8 cellular contexts compared by ENCODE assay signal in genomic region chr6:161274488-161274858, GRCh38. TPM values are rescaled to one million over a fixed set of nuclear protein-coding genes. Genes with fewer than 3 reads are reported as not detected.
A peak's percentile ranks its signal among the peaks of the same experiment; 100 is the strongest.
DNase-seq lines count a peak whose midpoint lies in the region; ATAC-seq and TF ChIP-seq lines count a peak whose summit lies in the region.

No MANE protein-coding gene starts in this region.

- peak overlapping the region; percentile 50 for H3K4me3 ChIP-seq in CD8-positive, alpha-beta memory T cell (ENCODE audit: low read length)
- H3K4me3 ChIP-seq in neutrophil (ENCODE audit: low read depth in 1 of 2, low read length in 1 of 2), result peak overlapping the region; percentile 52 to 62

- H3K9me3 Mint-ChIP-seq in CD8-positive, alpha-beta memory T cell, result peaks cover 0 to under 1% (median 0%) of the 10 kb centered on the region in 5 donors
- H3K9me3 Mint-ChIP-seq in effector memory CD8-positive, alpha-beta T cell, result no peaks in the 10 kb centered on the region

- H3K9me3 ChIP-seq in CD8-positive, alpha-beta memory T cell (ENCODE audit: low read length), result no peaks in the 10 kb centered on the region
- no peaks in the 10 kb centered on the region for H3K9me3 ChIP-seq in neutrophil

- ATAC-seq in effector memory CD8-positive, alpha-beta T cell (replicated peaks), result no peak
- ATAC-seq in activated CD4-positive, CD25-positive, alpha-beta regulatory T cell treated with anti-CD3 and anti-CD28 coated beads, Interleukin-2, amount 50 U/mL, for 24 hours, result no peak
- ATAC-seq in HG02610 (IDR thresholded peaks at IDR 0.05; ENCODE audit: unreplicated experiment), result no peak

- H3K27ac ChIP-seq in CD8-positive, alpha-beta memory T cell (ENCODE audit: low read depth, low read length), result peak overlapping the region; percentile 78
- no peak overlapping the region for H3K27ac ChIP-seq in neutrophil

- POLR2A ChIA-PET in CD8-positive, alpha-beta memory T cell (lab: Charles Lee), result no interaction called here

- CTCF ChIA-PET in CD8-positive, alpha-beta memory T cell (lab: Charles Lee), result interaction anchor here (0.7 to 1.2 kb wide), 2 partner anchors 9 to 161 kb away, joined by 3 read pairs; no protein-coding TSS in a partner anchor

- H3K27ac Mint-ChIP-seq in CD8-positive, alpha-beta memory T cell, result peak overlapping the region; percentile 85 to 99 (median 97)
- H3K27ac Mint-ChIP-seq in effector memory CD8-positive, alpha-beta T cell, result peak overlapping the region; percentile 96

- peak overlapping the region; percentile 89 to 97 (median 92) for H3K4me3 Mint-ChIP-seq in CD8-positive, alpha-beta memory T cell
- peak overlapping the region; percentile 81 to 92 for H3K4me3 Mint-ChIP-seq in effector memory CD8-positive, alpha-beta T cell

- peaks cover 4 to 18% of the 10 kb centered on the region in 2 donors for H3K27me3 Mint-ChIP-seq in CD8-positive, alpha-beta memory T cell
- no peaks in the 10 kb centered on the region for H3K27me3 Mint-ChIP-seq in effector memory CD8-positive, alpha-beta T cell

- H3K4me1 Mint-ChIP-seq in CD8-positive, alpha-beta memory T cell, result peaks cover 19 to 33% (median 19%) of the 10 kb centered on the region in 3 donors
- H3K4me1 Mint-ChIP-seq in effector memory CD8-positive, alpha-beta T cell (ENCODE audit: low read depth in 2 of 2), result peaks cover 18% of the 10 kb centered on the region in 2 donors

- H3K36me3 ChIP-seq in CD8-positive, alpha-beta memory T cell (ENCODE audit: insufficient read depth, low read length), result no peaks in the 10 kb centered on the region
- no peaks in the 10 kb centered on the region for H3K36me3 ChIP-seq in neutrophil

- H3K27me3 ChIP-seq in CD8-positive, alpha-beta memory T cell (ENCODE audit: insufficient read depth, low read length, poor library complexity, severe bottlenecking), result no peaks in the 10 kb centered on the region
- H3K27me3 ChIP-seq in neutrophil, result peaks cover 28% of the 10 kb centered on the region

- DNase-seq in CD8-positive, alpha-beta memory T cell, result no peak
- DNase-seq in NCI-H146 (lab: John Stamatoyannopoulos, UW) (peak; percentile 71), EL (no peak), C1 segment of cervical spinal cord (lab: John Stamatoyannopoulos, UW) (no peak)
- no peak for DNase-seq in effector memory CD8-positive, alpha-beta T cell

- no peak for TF ChIP-seq CTCF in neutrophil (IDR thresholded peaks at IDR 0.05)

- H3K36me3 Mint-ChIP-seq in CD8-positive, alpha-beta memory T cell, result peaks cover 0 to 4% (median 0%) of the 10 kb centered on the region in 3 donors
- peaks cover 18% of the 10 kb centered on the region for H3K36me3 Mint-ChIP-seq in effector memory CD8-positive, alpha-beta T cell (ENCODE audit: insufficient read depth)

- peaks cover 17% of the 10 kb centered on the region for H3K4me1 ChIP-seq in CD8-positive, alpha-beta memory T cell (ENCODE audit: insufficient read depth, low read length)
- H3K4me1 ChIP-seq in neutrophil (ENCODE audit: control insufficient read depth in 1 of 2, insufficient read depth in 1 of 2, low read depth in 1 of 2, low read length in 1 of 2), result peaks cover 10 to 22% of the 10 kb centered on the region in 2 experiments

RNA-seq across cellular contexts. Expression of gene AGPAT4, which starts 0.6 kb away (rescaled TPM):
- total RNA-seq in CD8-positive, alpha-beta memory T cell, result 1 to 10 TPM; 2.2 to 2.8 TPM
- 5.9 TPM for polyA plus RNA-seq in CD8-positive, alpha-beta memory T cell
